Comparison of ENCODE assay signal across 13 cellular contexts in genomic region chr20:6838181-6838826, GRCh38.
DNase-seq lines count a peak whose midpoint lies in the region; ATAC-seq and TF ChIP-seq lines count a peak whose summit lies in the region.
"Had no signal": no experiment of that assay in that cellular context is flagged by ENCODE, and none has a peak within 500 bp of the region (broad histone marks: within the 10 kb centered on the region; RNA-seq: fewer than 3 reads in every experiment).

No MANE protein-coding gene starts in this region.

- peaks cover 2 to 8% of the 10 kb centered on the region in 2 donors for H3K9me3 Mint-ChIP-seq in effector memory CD8-positive, alpha-beta T cell
- H3K9me3 Mint-ChIP-seq: activated CD4-positive, alpha-beta memory T cell treated with anti-CD3 and anti-CD28 coated beads, Interleukin-2, amount 10 ng/mL, durations not matched to agents 7 days and 5 days; activated naive CD4-positive, alpha-beta T cell treated with anti-CD3 and anti-CD28 coated beads, Interleukin-2, amount 50 U/mL, for 24 hours had no signal

- intact Hi-C loops in Right ventricle myocardium inferior (cut with DNase I) = loop anchor here (10.0 kb wide), 1 partner anchor 1016 kb away; no protein-coding TSS in a partner anchor

- H4K20me1 ChIP-seq in neural cell (ENCODE audit: insufficient read depth) = no peaks in the 10 kb centered on the region

- no peaks in the 10 kb centered on the region for H3K4me1 Mint-ChIP-seq in effector memory CD8-positive, alpha-beta T cell (ENCODE audit: low read depth in 2 of 2)
- H3K4me1 Mint-ChIP-seq: activated CD4-positive, alpha-beta memory T cell treated with anti-CD3 and anti-CD28 coated beads, Interleukin-2, amount 10 ng/mL, durations not matched to agents 7 days and 5 days; activated naive CD4-positive, alpha-beta T cell treated with anti-CD3 and anti-CD28 coated beads, Interleukin-2, amount 50 U/mL, for 24 hours; stimulated activated effector memory CD8-positive, alpha-beta T cell treated with anti-CD3 and anti-CD28 coated beads, Interleukin-12 subunit alpha, Interleukin-12 subunit beta, amount 100 ng/mL, for 72 hours had no signal

- no peak overlapping the region for H3K4me3 Mint-ChIP-seq in effector memory CD8-positive, alpha-beta T cell
- H3K4me3 Mint-ChIP-seq: activated CD4-positive, alpha-beta memory T cell treated with anti-CD3 and anti-CD28 coated beads, Interleukin-2, amount 10 ng/mL, durations not matched to agents 7 days and 5 days; activated naive CD4-positive, alpha-beta T cell treated with anti-CD3 and anti-CD28 coated beads, Interleukin-2, amount 50 U/mL, for 24 hours; stimulated activated effector memory CD8-positive, alpha-beta T cell treated with anti-CD3 and anti-CD28 coated beads, Interleukin-12 subunit alpha, Interleukin-12 subunit beta, amount 100 ng/mL, for 72 hours had no signal

- no peaks in the 10 kb centered on the region for H3K27me3 ChIP-seq in neural cell (ENCODE audit: insufficient read depth, low read depth, low read length)

- no peak overlapping the region for H3K27ac Mint-ChIP-seq in effector memory CD8-positive, alpha-beta T cell
- H3K27ac Mint-ChIP-seq: activated CD4-positive, alpha-beta memory T cell treated with anti-CD3 and anti-CD28 coated beads, Interleukin-2, amount 10 ng/mL, durations not matched to agents 7 days and 5 days; activated naive CD4-positive, alpha-beta T cell treated with anti-CD3 and anti-CD28 coated beads, Interleukin-2, amount 50 U/mL, for 24 hours; stimulated activated effector memory CD8-positive, alpha-beta T cell treated with anti-CD3 and anti-CD28 coated beads, Interleukin-12 subunit alpha, Interleukin-12 subunit beta, amount 100 ng/mL, for 72 hours had no signal

- TF ChIP-seq CTCF in neural cell (IDR thresholded peaks at IDR 0.05; ENCODE audit: poor library complexity, severe bottlenecking) = no peak

- H3K36me3 Mint-ChIP-seq in effector memory CD8-positive, alpha-beta T cell (ENCODE audit: insufficient read depth) = no peaks in the 10 kb centered on the region
- H3K36me3 Mint-ChIP-seq: activated naive CD4-positive, alpha-beta T cell treated with anti-CD3 and anti-CD28 coated beads, Interleukin-2, amount 50 U/mL, for 24 hours; stimulated activated effector memory CD8-positive, alpha-beta T cell treated with anti-CD3 and anti-CD28 coated beads, Interleukin-12 subunit alpha, Interleukin-12 subunit beta, amount 100 ng/mL, for 72 hours had no signal

- H3F3A ChIP-seq in neural cell (ENCODE audit: insufficient read depth, low read length, poor library complexity, severe bottlenecking) = no peaks in the 10 kb centered on the region

- H3K79me2 ChIP-seq in neural cell (replicated peaks; ENCODE audit: insufficient read depth, low read length) = no peaks in the 10 kb centered on the region

- no peak for TF ChIP-seq RAD21 in neural cell (conservative IDR thresholded peaks at IDR 0.05)

- H3K9ac ChIP-seq in neural cell (ENCODE audit: low read length) = no peak overlapping the region
- H3K9ac ChIP-seq: KMS-11 had no signal

- no peak overlapping the region for H3K27ac ChIP-seq in neural cell (ENCODE audit: low read length)
- H3K27ac ChIP-seq: KMS-11, left ventricle myocardium inferior had no signal

- no peak overlapping the region for H2AFZ ChIP-seq in neural cell (ENCODE audit: low read depth, low read length)

- no peaks in the 10 kb centered on the region for H3K36me3 ChIP-seq in neural cell (ENCODE audit: insufficient read depth, low read length)
- H3K36me3 ChIP-seq: left ventricle myocardium inferior had no signal

- H3K27me3 Mint-ChIP-seq in effector memory CD8-positive, alpha-beta T cell = no peaks in the 10 kb centered on the region
- H3K27me3 Mint-ChIP-seq: activated CD4-positive, alpha-beta memory T cell treated with anti-CD3 and anti-CD28 coated beads, Interleukin-2, amount 10 ng/mL, durations not matched to agents 7 days and 5 days; activated naive CD4-positive, alpha-beta T cell treated with anti-CD3 and anti-CD28 coated beads, Interleukin-2, amount 50 U/mL, for 24 hours had no signal

- no peak overlapping the region for H3K4me2 ChIP-seq in neural cell (ENCODE audit: low read length)
- H3K4me2 ChIP-seq: KMS-11 had no signal

- H3K9me3 ChIP-seq in neural cell (ENCODE audit: low read length) = no peaks in the 10 kb centered on the region
- H3K9me3 ChIP-seq: left ventricle myocardium inferior had no signal

- peak; percentile 44 for DNase-seq in RKO (ENCODE audit: low spot score)
- no peak for DNase-seq in Right ventricle myocardium inferior (ENCODE audit: missing footprints)
- no peak for DNase-seq in effector memory CD8-positive, alpha-beta T cell
- DNase-seq in NCI-H345 treated with DMSO at 0.1 percent for 48 hours (lab: John Stamatoyannopoulos, UW; ENCODE audit: unreplicated experiment) = no peak
- DNase-seq: activated CD4-positive, alpha-beta memory T cell treated with anti-CD3 and anti-CD28 coated beads, Interleukin-2, amount 10 ng/mL, durations not matched to agents 7 days and 5 days; left ventricle myocardium inferior; NCI-H82 had no signal

- peak; percentile 82 for ATAC-seq in GM19395 (IDR thresholded peaks at IDR 0.05; ENCODE audit: unreplicated experiment)
- ATAC-seq in HG03354 (IDR thresholded peaks at IDR 0.05; ENCODE audit: poor library complexity, severe bottlenecking, unreplicated experiment) = peak; percentile 86
- ATAC-seq in Right ventricle myocardium inferior = no peak
- ATAC-seq in effector memory CD8-positive, alpha-beta T cell (replicated peaks) = no peak
- ATAC-seq: stimulated activated effector memory CD8-positive, alpha-beta T cell treated with anti-CD3 and anti-CD28 coated beads, Interleukin-12 subunit alpha, Interleukin-12 subunit beta, amount 100 ng/mL, for 72 hours had no signal

- H3K4me3 ChIP-seq in neural cell (ENCODE audit: low read length) = no peak overlapping the region
- H3K4me3 ChIP-seq: left ventricle myocardium inferior had no signal

- peak; percentile 37 for TF ChIP-seq EP300 in neural cell (conservative IDR thresholded peaks at IDR 0.05; ENCODE audit: poor library complexity, severe bottlenecking)

- no peaks in the 10 kb centered on the region for H3K9me2 ChIP-seq in neural cell (ENCODE audit: insufficient read depth, low read length)

TF ChIP-seq in neural cell, 6 proteins besides CTCF, POLR2A, EP300 and RAD21:
- peak; percentile 11 for TF ChIP-seq POLR2AphosphoS5 (IDR thresholded peaks at IDR 0.05)
- TF ChIP-seq, protein P1, sequence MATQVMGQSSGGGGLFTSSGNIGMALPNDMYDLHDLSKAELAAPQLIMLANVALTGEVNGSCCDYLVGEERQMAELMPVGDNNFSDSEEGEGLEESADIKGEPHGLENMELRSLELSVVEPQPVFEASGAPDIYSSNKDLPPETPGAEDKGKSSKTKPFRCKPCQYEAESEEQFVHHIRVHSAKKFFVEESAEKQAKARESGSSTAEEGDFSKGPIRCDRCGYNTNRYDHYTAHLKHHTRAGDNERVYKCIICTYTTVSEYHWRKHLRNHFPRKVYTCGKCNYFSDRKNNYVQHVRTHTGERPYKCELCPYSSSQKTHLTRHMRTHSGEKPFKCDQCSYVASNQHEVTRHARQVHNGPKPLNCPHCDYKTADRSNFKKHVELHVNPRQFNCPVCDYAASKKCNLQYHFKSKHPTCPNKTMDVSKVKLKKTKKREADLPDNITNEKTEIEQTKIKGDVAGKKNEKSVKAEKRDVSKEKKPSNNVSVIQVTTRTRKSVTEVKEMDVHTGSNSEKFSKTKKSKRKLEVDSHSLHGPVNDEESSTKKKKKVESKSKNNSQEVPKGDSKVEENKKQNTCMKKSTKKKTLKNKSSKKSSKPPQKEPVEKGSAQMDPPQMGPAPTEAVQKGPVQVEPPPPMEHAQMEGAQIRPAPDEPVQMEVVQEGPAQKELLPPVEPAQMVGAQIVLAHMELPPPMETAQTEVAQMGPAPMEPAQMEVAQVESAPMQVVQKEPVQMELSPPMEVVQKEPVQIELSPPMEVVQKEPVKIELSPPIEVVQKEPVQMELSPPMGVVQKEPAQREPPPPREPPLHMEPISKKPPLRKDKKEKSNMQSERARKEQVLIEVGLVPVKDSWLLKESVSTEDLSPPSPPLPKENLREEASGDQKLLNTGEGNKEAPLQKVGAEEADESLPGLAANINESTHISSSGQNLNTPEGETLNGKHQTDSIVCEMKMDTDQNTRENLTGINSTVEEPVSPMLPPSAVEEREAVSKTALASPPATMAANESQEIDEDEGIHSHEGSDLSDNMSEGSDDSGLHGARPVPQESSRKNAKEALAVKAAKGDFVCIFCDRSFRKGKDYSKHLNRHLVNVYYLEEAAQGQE (IDR thresholded peaks at IDR 0.05; ENCODE audit: borderline replicate concordance) = no peak
- no peak for TF ChIP-seq SMC3 (conservative IDR thresholded peaks at IDR 0.05; ENCODE audit: poor library complexity)
- no peak for TF ChIP-seq MXI1 (conservative IDR thresholded peaks at IDR 0.05; ENCODE audit: poor library complexity, severe bottlenecking)
- TF ChIP-seq TAF1 (IDR thresholded peaks at IDR 0.05; ENCODE audit: low read depth) = no peak

Comparison
In these comparisons a context has a peak if more than half of its experiments do, and no peak if none do; other contexts are left out.
1. ATAC-seq: peak in GM19395 (single experiment) and HG03354 (single experiment); none in Right ventricle myocardium inferior (single experiment) and effector memory CD8-positive, alpha-beta T cell (single experiment).